In genomic region chr5:30879887-30880286, GRCh38 we compare ENCODE assay signal across 11 cellular contexts.
"Had no signal": no experiment of that assay in that cellular context is flagged by ENCODE, and none has a peak within 500 bp of the region (broad histone marks: within the 10 kb centered on the region; RNA-seq: fewer than 3 reads in every experiment).

No MANE protein-coding gene starts in this region.

- H3K4me3 Mint-ChIP-seq: GM23338, H9, HFFc6 had no signal

- H3K9me3 ChIP-seq: HAP-1 had no signal

- H2AFZ ChIP-seq: GM23248, GM23338 had no signal

- H3K9ac ChIP-seq: GM23248 had no signal

- DNase-seq: GM23248, GOT3, H7, H9, HCEC 1CT, HFFc6 had no signal

- H3K4me3 ChIP-seq: GM23248, GM23338, HAP-1 had no signal

- H3K4me2 ChIP-seq: GM23338 had no signal

- H3K27ac ChIP-seq: GM23248 had no signal

- H3K27ac Mint-ChIP-seq: GM23338, H9, HFFc6 had no signal

- H3K4me1 Mint-ChIP-seq: GM23338, H9 had no signal

- ATAC-seq: GM23338, HCT116 had no signal

- H3K36me3 ChIP-seq: HAP-1 had no signal

- FAIRE-seq: H1, H54 had no signal
